1 cellular context compared by ENCODE assay signal in genomic region chr7:100673302-100673941, GRCh38.
TF ChIP-seq lines count a peak whose summit lies in the region.

Gene GNB2, plus strand, starts transcription at chr7:100673740. Its CDS starts 2,526 bp downstream, at chr7:100676266.

TF ChIP-seq in HepG2, 621 proteins besides CTCF, POLR2A, EP300 and RAD21 (continued from another document and continues in another):
- TF ChIP-seq ZNF350 (CRISPR knock-in tag; IDR thresholded peaks at IDR 0.05; ENCODE audit: borderline replicate concordance, low read depth) (peak; percentile 53; the same call in 1 of the 2 replicates), TRIM24 (CRISPR knock-in tag; IDR thresholded peaks at IDR 0.05) (no peak), SAP130 (CRISPR knock-in tag; IDR thresholded peaks at IDR 0.05; ENCODE audit: low read depth) (peak; percentile 79), MLXIP (CRISPR knock-in tag; IDR thresholded peaks at IDR 0.05; ENCODE audit: borderline replicate concordance) (no peak; the same call in 1 of the 2 replicates), POLR2AphosphoS2 (IDR thresholded peaks at IDR 0.05; ENCODE audit: low read depth, low read length) (no peak), MNT (IDR thresholded peaks at IDR 0.05) (peak; percentile 55), KMT2A (CRISPR knock-in tag; IDR thresholded peaks at IDR 0.05) (peak; percentile 38; the same call in 1 of the 2 replicates), ZNF562 (CRISPR knock-in tag; IDR thresholded peaks at IDR 0.05; ENCODE audit: borderline replicate concordance) (no peak), ZNF264 (CRISPR knock-in tag; IDR thresholded peaks at IDR 0.05) (peak; percentile 92), ZNF329 (CRISPR knock-in tag; IDR thresholded peaks at IDR 0.05; ENCODE audit: low read depth) (0 out of 2 replicates have a peak, but pooled peaks have one; percentile 39), SALL2 (CRISPR knock-in tag; IDR thresholded peaks at IDR 0.05) (no peak; the same call in 1 of the 2 replicates), NCOR1 (IDR thresholded peaks at IDR 0.05; ENCODE audit: borderline replicate concordance, low read length) (no peak), SCMH1 (CRISPR knock-in tag; IDR thresholded peaks at IDR 0.05; ENCODE audit: borderline replicate concordance) (no peak), ZNF710 (CRISPR knock-in tag; IDR thresholded peaks at IDR 0.05; ENCODE audit: borderline replicate concordance) (no peak), ARID5B (CRISPR knock-in tag; IDR thresholded peaks at IDR 0.05) (peak; percentile 23; the same call in 1 of the 2 replicates), ZNF543 (CRISPR knock-in tag; IDR thresholded peaks at IDR 0.05) (peak; percentile 78; the same call in 1 of the 2 replicates), ZNF318 (CRISPR knock-in tag; IDR thresholded peaks at IDR 0.05) (no peak), ZNF790 (CRISPR knock-in tag; IDR thresholded peaks at IDR 0.05; ENCODE audit: borderline replicate concordance) (no peak), AGO2 (optimal IDR thresholded peaks at IDR 0.05; ENCODE audit: low read depth, low read length) (no peak), ZNF768 (CRISPR knock-in tag; IDR thresholded peaks at IDR 0.05) (peak; percentile 27; the same call in 1 of the 2 replicates), ISX (CRISPR knock-in tag; conservative IDR thresholded peaks at IDR 0.05) (no peak), POGK (CRISPR knock-in tag; conservative IDR thresholded peaks at IDR 0.05) (peak; percentile 23; the same call in 1 of the 2 replicates), CHD2 (IDR thresholded peaks at IDR 0.05; ENCODE audit: low read depth, low read length) (peak; percentile 88), HNRNPL (IDR thresholded peaks at IDR 0.05; ENCODE audit: low read depth, low read length) (no peak), RNF219 (CRISPR knock-in tag; IDR thresholded peaks at IDR 0.05) (no peak), GPN1 (CRISPR knock-in tag; IDR thresholded peaks at IDR 0.05; ENCODE audit: borderline replicate concordance) (no peak), SPEN (CRISPR knock-in tag; IDR thresholded peaks at IDR 0.05; ENCODE audit: low read depth) (peak; percentile 83), ZNF761 (CRISPR knock-in tag; conservative IDR thresholded peaks at IDR 0.05) (no peak), ZNF292 (CRISPR knock-in tag; IDR thresholded peaks at IDR 0.05; ENCODE audit: borderline replicate concordance, low read depth) (no peak), REPIN1 (CRISPR knock-in tag; IDR thresholded peaks at IDR 0.05; ENCODE audit: borderline replicate concordance, low read depth) (peak; percentile 29; the same call in 1 of the 2 replicates), HNF4A (CRISPR knock-in tag; IDR thresholded peaks at IDR 0.05) (peak; percentile 25; the same call in 1 of the 2 replicates), CC2D1A (CRISPR knock-in tag; IDR thresholded peaks at IDR 0.05) (no peak)
